ENCODE assay signal across 3 cellular contexts in genomic region chr2:47564129-47564528, GRCh38.
TF ChIP-seq lines count a peak whose summit lies in the region.

No MANE protein-coding gene starts in this region.

TF ChIP-seq in A549, 52 proteins besides CTCF, POLR2A, EP300 and RAD21:
- no peak for TF ChIP-seq ESRRA (IDR thresholded peaks at IDR 0.05; ENCODE audit: borderline replicate concordance, low read length)
- no peak for TF ChIP-seq EHF (CRISPR knock-in tag; IDR thresholded peaks at IDR 0.05)
- peak; percentile 88 for TF ChIP-seq MAFK (IDR thresholded peaks at IDR 0.05; ENCODE audit: partially characterized antibody)
- TF ChIP-seq ZC3H11A (IDR thresholded peaks at IDR 0.05), result no peak
- no peak for TF ChIP-seq GATA3 (IDR thresholded peaks at IDR 0.05; ENCODE audit: borderline replicate concordance)
- no peak for TF ChIP-seq KDM1A (IDR thresholded peaks at IDR 0.05; ENCODE audit: low read depth)
- TF ChIP-seq NFE2L2 (conservative IDR thresholded peaks at IDR 0.05; ENCODE audit: low read length), result no peak

TF ChIP-seq in IMR-90, 13 proteins besides CTCF, POLR2A, EP300 and RAD21:
- TF ChIP-seq CHD1 (IDR thresholded peaks at IDR 0.05; ENCODE audit: low read depth, low read length) (no peak), NFE2L2 (IDR thresholded peaks at IDR 0.05; ENCODE audit: low read depth, low read length) (no peak), ELK1 (IDR thresholded peaks at IDR 0.05; ENCODE audit: borderline replicate concordance, low read depth, low read length) (no peak), SMC3 (IDR thresholded peaks at IDR 0.05; ENCODE audit: low read depth, low read length) (no peak), RFX5 (IDR thresholded peaks at IDR 0.05; ENCODE audit: low read depth, low read length) (no peak), MAFK (IDR thresholded peaks at IDR 0.05; ENCODE audit: low read depth, low read length) (peak; percentile 56), CEBPB (IDR thresholded peaks at IDR 0.05; ENCODE audit: low read depth, low read length) (no peak)

TF ChIP-seq in K562, 482 proteins besides CTCF, POLR2A, EP300 and RAD21:
- peak; percentile 82 for TF ChIP-seq MAFF (IDR thresholded peaks at IDR 0.05; ENCODE audit: low read length)
- peak; percentile 78 for TF ChIP-seq MAFK (IDR thresholded peaks at IDR 0.05; ENCODE audit: low read length)
- TF ChIP-seq MAFG (tag; conservative IDR thresholded peaks at IDR 0.05), result peak; percentile 94
- TF ChIP-seq ZNF140 (CRISPR knock-in tag; IDR thresholded peaks at IDR 0.05), result no peak
- peak; percentile 69 for TF ChIP-seq NFE2 (IDR thresholded peaks at IDR 0.05; ENCODE audit: low read depth)
- TF ChIP-seq ZNF445 (CRISPR knock-in tag; IDR thresholded peaks at IDR 0.05; ENCODE audit: low read depth), result no peak
- TF ChIP-seq MTF1 (CRISPR knock-in tag; IDR thresholded peaks at IDR 0.05; ENCODE audit: borderline replicate concordance), result no peak
- peak; percentile 92 for TF ChIP-seq C11orf30 (IDR thresholded peaks at IDR 0.05; ENCODE audit: low read depth)
- peak; percentile 93 for TF ChIP-seq ZNF316 (IDR thresholded peaks at IDR 0.05)
- TF ChIP-seq KLF13 (tag; IDR thresholded peaks at IDR 0.05; ENCODE audit: borderline replicate concordance, low read depth), result no peak
